16 cellular contexts compared by ENCODE assay signal in genomic region chr5:5209510-5210286, GRCh38.
DNase-seq lines count a peak whose midpoint lies in the region; ATAC-seq and TF ChIP-seq lines count a peak whose summit lies in the region.
"Had no signal": no experiment of that assay in that cellular context is flagged by ENCODE, and none has a peak within 500 bp of the region (broad histone marks: within the 10 kb centered on the region; RNA-seq: fewer than 3 reads in every experiment).

No MANE protein-coding gene starts in this region.

- H3K27ac Mint-ChIP-seq in chondrocyte (ENCODE audit: unreplicated experiment) (peak overlapping the region; percentile 6), nephron progenitor cell (peak overlapping the region; percentile 86)
- H3K27ac Mint-ChIP-seq: B cell; CD8-positive, alpha-beta T cell had no signal

- peaks cover 9% of the 10 kb centered on the region for H3K4me1 Mint-ChIP-seq in chondrocyte (ENCODE audit: low read depth)
- H3K4me1 Mint-ChIP-seq in nephron progenitor cell = peaks cover 22% of the 10 kb centered on the region
- H3K4me1 Mint-ChIP-seq: B cell had no signal

- H3K9me3 Mint-ChIP-seq in chondrocyte (ENCODE audit: low read depth) = no peaks in the 10 kb centered on the region
- peaks cover 5% of the 10 kb centered on the region for H3K9me3 Mint-ChIP-seq in nephron progenitor cell
- H3K9me3 Mint-ChIP-seq: CD8-positive, alpha-beta T cell had no signal

- H3K27ac ChIP-seq in skeletal muscle tissue (ENCODE audit: low read depth, low read length) = peak overlapping the region; percentile 37
- H3K27ac ChIP-seq: BLaER1 treated with 17β-estradiol and CSF1 and Interleukin-3, amounts not matched to agents 10 nM and 100 nM; GM23248; HL-60 had no signal

- peak overlapping the region in 2 of 3 donors; percentile 0 to 55 for H3K4me3 ChIP-seq in skeletal muscle tissue (ENCODE audit: low read length in 3 of 3)
- H3K4me3 ChIP-seq: BLaER1 treated with 17β-estradiol and CSF1 and Interleukin-3, amounts not matched to agents 10 nM and 100 nM; GM12878; GM23248 had no signal

- ATAC-seq in GM18909 (IDR thresholded peaks at IDR 0.05; ENCODE audit: poor library complexity, unreplicated experiment) = no peak
- no peak for ATAC-seq in GM21526 (IDR thresholded peaks at IDR 0.05; ENCODE audit: low FRiP score, unreplicated experiment)
- ATAC-seq: CD8-positive, alpha-beta T cell; GM12878 had no signal

- DNase-seq in SK-N-DZ (ENCODE audit: low spot score) (peak; percentile 37), chondrocyte (ENCODE audit: low spot score) (no peak), nephron progenitor cell (no peak), NCI-H82 (lab: John Stamatoyannopoulos, UW) (no peak)
- DNase-seq: Calu3; CD8-positive, alpha-beta T cell; DMS79 treated with DMSO at 0.1 percent for 48 hours; HCEC 1CT had no signal

- H3K9me3 ChIP-seq in skeletal muscle tissue (ENCODE audit: control insufficient read depth in 3 of 3, low read length in 3 of 3) = no peaks in the 10 kb centered on the region
- H3K9me3 ChIP-seq: BLaER1 treated with 17β-estradiol and CSF1 and Interleukin-3, amounts not matched to agents 10 nM and 100 nM had no signal

- H3K36me3 Mint-ChIP-seq in chondrocyte (ENCODE audit: low read depth) = no peaks in the 10 kb centered on the region
- no peaks in the 10 kb centered on the region for H3K36me3 Mint-ChIP-seq in nephron progenitor cell (ENCODE audit: low read depth)
- H3K36me3 Mint-ChIP-seq: CD8-positive, alpha-beta T cell had no signal

- H3K4me1 ChIP-seq in skeletal muscle tissue (ENCODE audit: control insufficient read depth in 3 of 3, insufficient read depth in 3 of 3, low read length in 3 of 3) = peaks cover 0 to 5% (median 0%) of the 10 kb centered on the region in 3 donors
- H3K4me1 ChIP-seq: BLaER1 treated with 17β-estradiol and CSF1 and Interleukin-3, amounts not matched to agents 10 nM and 100 nM had no signal

- no peak overlapping the region for H3K4me3 Mint-ChIP-seq in chondrocyte (ENCODE audit: unreplicated experiment)
- H3K4me3 Mint-ChIP-seq in nephron progenitor cell = no peak overlapping the region
- H3K4me3 Mint-ChIP-seq: B cell; CD8-positive, alpha-beta T cell had no signal

- peak overlapping the region in 2 of 3 donors; percentile 25 to 52 for H3K9ac ChIP-seq in skeletal muscle tissue (ENCODE audit: low read depth in 1 of 3, low read length in 3 of 3)
- H3K9ac ChIP-seq: BLaER1 treated with 17β-estradiol and CSF1 and Interleukin-3, amounts not matched to agents 10 nM and 100 nM; GM23248 had no signal

- H3K27me3 Mint-ChIP-seq in chondrocyte (ENCODE audit: low read depth) = no peaks in the 10 kb centered on the region
- H3K27me3 Mint-ChIP-seq in nephron progenitor cell (ENCODE audit: low read depth, poor library complexity) = peaks cover 9% of the 10 kb centered on the region
- H3K27me3 Mint-ChIP-seq: B cell had no signal

- no peaks in the 10 kb centered on the region for H3K27me3 ChIP-seq in skeletal muscle tissue (ENCODE audit: control insufficient read depth in 3 of 3, insufficient read depth in 3 of 3, low read length in 3 of 3)
- H3K27me3 ChIP-seq: BLaER1 treated with 17β-estradiol and CSF1 and Interleukin-3, amounts not matched to agents 10 nM and 100 nM had no signal

- TF ChIP-seq CTCF in chondrocyte (IDR thresholded peaks at IDR 0.05) = no peak
- no peak for TF ChIP-seq CTCF in nephron progenitor cell (IDR thresholded peaks at IDR 0.05)

- no peaks in the 10 kb centered on the region for H3K36me3 ChIP-seq in skeletal muscle tissue (ENCODE audit: control insufficient read depth in 3 of 3, insufficient read depth in 3 of 3, low read length in 3 of 3)
- H3K36me3 ChIP-seq: BLaER1 treated with 17β-estradiol and CSF1 and Interleukin-3, amounts not matched to agents 10 nM and 100 nM had no signal
